In genomic region chr12:102920271-102920670, GRCh38 we compare ENCODE assay signal across 30 cellular contexts. TPM values are rescaled to one million over a fixed set of nuclear protein-coding genes. Genes with fewer than 3 reads are reported as not detected.
"Had no signal": no experiment of that assay in that cellular context is flagged by ENCODE, and none has a peak within 500 bp of the region (broad histone marks: within the 10 kb centered on the region; RNA-seq: fewer than 3 reads in every experiment).

No MANE protein-coding gene starts in this region.

- H3K27ac ChIP-seq: colonic mucosa, epithelial cell of prostate, gastrocnemius medialis, heart left ventricle, neutrophil, parathyroid adenoma, prostate gland, right atrium auricular region, sigmoid colon, spleen, testis, tibial artery had no signal

- DNase-seq: colonic mucosa; effector CD8-positive, alpha-beta T cell; endodermal cell; foreskin fibroblast; gastrocnemius medialis; heart left ventricle; hippocampal formation; kidney glomerular epithelial cell; left colon; left ventricle myocardium superior; naive B cell; sigmoid colon; spleen; stimulated activated CD4-positive, alpha-beta T cell treated with anti-CD3 and anti-CD28 coated beads, Interleukin-4, amount 100 ng/mL, for 4 hours; stimulated activated naive CD8-positive, alpha-beta T cell treated with anti-CD3 and anti-CD28 coated beads, Interleukin-15, Interleukin-2, amounts not matched to agents 100 U/mL and 50 U/mL, for 24 hours; substantia nigra; testis; tibial artery had no signal

- ATAC-seq: esophagus mucosa; gastrocnemius medialis; heart left ventricle; left colon; left ventricle myocardium superior; natural killer cell treated with Interleukin-12 subunit alpha and Interleukin-12 subunit beta and Interleukin-15 and Interleukin-18, amount 100 ng/mL, for 72 hours; stimulated activated memory B cell treated with anti-CD40 and anti-IgM and Interleukin-4, amounts not matched to agents 10 μg/mL and 1 μg/mL and 100 μg/mL, for 72 hours; stimulated activated naive CD8-positive, alpha-beta T cell treated with anti-CD3 and anti-CD28 coated beads, Interleukin-15, Interleukin-2, amounts not matched to agents 100 U/mL and 50 U/mL, for 24 hours had no signal

RNA-seq across cellular contexts. Expression of gene PAH, which starts 3.2 kb away (rescaled TPM):
- total RNA-seq: chondrocyte; esophagus mucosa; glomerular endothelial cell; left colon; left ventricle myocardium superior; natural killer cell treated with Interleukin-12 subunit alpha and Interleukin-12 subunit beta and Interleukin-15 and Interleukin-18, amount 100 ng/mL, for 72 hours; neural crest cell; right atrium auricular region; skeletal muscle tissue; spleen had no signal

RNA-seq across cellular contexts. Expression of gene ASCL1, which starts 37.2 kb away (rescaled TPM):
- total RNA-seq: chondrocyte; endodermal cell; esophagus mucosa; glomerular endothelial cell; heart left ventricle; left ventricle myocardium superior; natural killer cell treated with Interleukin-12 subunit alpha and Interleukin-12 subunit beta and Interleukin-15 and Interleukin-18, amount 100 ng/mL, for 72 hours; right atrium auricular region; skeletal muscle tissue; spleen had no signal
